In the genomic region with DNA sequence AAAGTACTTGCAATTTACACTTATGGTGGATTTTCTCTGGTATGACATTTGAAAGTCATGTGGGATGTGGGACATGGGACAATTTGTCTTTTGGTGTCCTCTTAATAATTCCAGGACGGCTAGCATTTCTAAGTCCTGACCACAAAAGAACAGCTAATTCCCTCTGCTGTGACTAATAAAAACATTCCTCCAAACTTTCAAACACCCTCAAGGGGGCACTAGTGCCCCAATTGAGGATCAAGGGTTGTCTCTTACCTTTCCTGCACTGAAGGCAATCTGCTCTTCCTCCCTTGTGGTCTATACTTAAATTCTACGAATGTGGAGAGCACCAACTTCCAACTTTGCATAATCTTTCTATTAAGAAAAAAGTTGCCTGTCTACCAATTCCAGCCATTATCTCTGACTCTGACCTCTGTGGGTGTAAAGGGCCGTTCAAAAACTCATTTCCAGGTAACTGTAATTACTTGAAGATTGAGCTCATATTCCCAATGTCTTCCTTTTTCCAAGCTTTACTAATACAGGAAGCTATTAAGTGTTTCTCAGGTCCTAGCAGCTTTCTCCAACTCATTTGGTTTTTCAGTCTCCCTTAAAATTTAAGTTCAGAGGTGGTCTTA, we compare ENCODE assay signal across 9 cellular contexts.
DNase-seq lines count a peak whose midpoint lies in the region; ATAC-seq and TF ChIP-seq lines count a peak whose summit lies in the region.
"Had no signal": no experiment of that assay in that cellular context is flagged by ENCODE, and none has a peak within 500 bp of the region (broad histone marks: within the 10 kb centered on the region; RNA-seq: fewer than 3 reads in every experiment).

No MANE protein-coding gene starts in this region.

- no peaks in the 10 kb centered on the region for H3K4me1 Mint-ChIP-seq in activated CD8-positive, alpha-beta T cell treated with anti-CD3 and anti-CD28 coated beads, Interleukin-2, amount 10 ng/mL, durations not matched to agents 7 days and 5 days (ENCODE audit: low read depth)

- no peaks in the 10 kb centered on the region for H3K79me2 ChIP-seq in ACC112 (ENCODE audit: control insufficient read depth, insufficient read depth, low read length, unreplicated experiment)

- H2AFZ ChIP-seq in ACC112 (ENCODE audit: low read length, unreplicated experiment), result peak overlapping the region; percentile 35

- H3K36me3 ChIP-seq in ACC112 (ENCODE audit: insufficient read depth, low read length), result peaks cover 7% of the 10 kb centered on the region; the same call in 1 of the 2 replicates
- H3K36me3 ChIP-seq in psoas muscle (ENCODE audit: insufficient read depth in 1 of 2, low read depth in 1 of 2), result no peaks in the 10 kb centered on the region
- H3K36me3 ChIP-seq: neutrophil had no signal

- H3K9me3 ChIP-seq in psoas muscle, result peaks cover 5% of the 10 kb centered on the region
- H3K9me3 ChIP-seq: neutrophil had no signal

- no peak overlapping the region for H3K27ac ChIP-seq in ACC112 (ENCODE audit: low read depth, low read length)
- no peak overlapping the region for H3K27ac ChIP-seq in psoas muscle
- H3K27ac ChIP-seq: neutrophil had no signal

- H3K27ac Mint-ChIP-seq in activated CD8-positive, alpha-beta T cell treated with anti-CD3 and anti-CD28 coated beads, Interleukin-2, amount 10 ng/mL, durations not matched to agents 7 days and 5 days, result peak overlapping the region; percentile 68

- H3K4me1 ChIP-seq in ACC112 (ENCODE audit: control insufficient read depth, insufficient read depth, low read length, unreplicated experiment), result peaks cover 40% of the 10 kb centered on the region
- no peaks in the 10 kb centered on the region for H3K4me1 ChIP-seq in psoas muscle

- H3K9me3 Mint-ChIP-seq in activated CD8-positive, alpha-beta T cell treated with anti-CD3 and anti-CD28 coated beads, Interleukin-2, amount 10 ng/mL, durations not matched to agents 7 days and 5 days (ENCODE audit: insufficient read depth), result no peaks in the 10 kb centered on the region

- CTCF ChIA-PET in activated CD8-positive, alpha-beta T cell treated with anti-CD3 and anti-CD28 coated beads, Interleukin-2, amount 10 ng/mL, durations not matched to agents 7 days and 5 days (lab: Charles Lee), result interaction anchor here (0.7 to 15.4 kb wide), 34 partner anchors 8 to 575 kb away, joined by 3 to 720 read pairs (median 4); partner anchors contain the start of genes DERA, EPS8 and RERG

- peaks cover 17% of the 10 kb centered on the region for H3K27me3 Mint-ChIP-seq in activated CD8-positive, alpha-beta T cell treated with anti-CD3 and anti-CD28 coated beads, Interleukin-2, amount 10 ng/mL, durations not matched to agents 7 days and 5 days (ENCODE audit: low read depth)

- H3K27me3 ChIP-seq in ACC112 (ENCODE audit: insufficient read depth, low read length), result no peaks in the 10 kb centered on the region
- peaks cover 0 to 4% (median 0%) of the 10 kb centered on the region in 3 donors for H3K27me3 ChIP-seq in psoas muscle (ENCODE audit: insufficient read depth in 3 of 3, low read length in 2 of 3)
- H3K27me3 ChIP-seq: neutrophil had no signal

- WGBS in psoas muscle, 3 donors, result 30 to 40% (median 39%) methylated on average over 3 of the region's 3 CpGs

- DNase-seq in NCI-H524 (lab: John Stamatoyannopoulos, UW) (peak; percentile 56 to 81), fibroblast of pulmonary artery (ENCODE audit: low read depth) (peak; percentile 83), psoas muscle (no peak), NCI-H128 (lab: John Stamatoyannopoulos, UW; ENCODE audit: unreplicated experiment) (no peak)
- peak; percentile 61 for DNase-seq in activated CD8-positive, alpha-beta T cell treated with anti-CD3 and anti-CD28 coated beads, Interleukin-2, amount 10 ng/mL, durations not matched to agents 7 days and 5 days

- intact Hi-C loops in psoas muscle (cut with DNase I), result loop anchor here in 1 of 2 donors (5.0 kb wide), 1 partner anchor 50 kb away; no protein-coding TSS in a partner anchor

- POLR2A ChIA-PET in activated CD8-positive, alpha-beta T cell treated with anti-CD3 and anti-CD28 coated beads, Interleukin-2, amount 10 ng/mL, durations not matched to agents 7 days and 5 days (lab: Charles Lee), result interaction anchor here (0.6 to 2.1 kb wide), 3 partner anchors 30 to 52 kb away, joined by 3 to 9 read pairs (median 7); no protein-coding TSS in a partner anchor

- no peaks in the 10 kb centered on the region for H3K36me3 Mint-ChIP-seq in activated CD8-positive, alpha-beta T cell treated with anti-CD3 and anti-CD28 coated beads, Interleukin-2, amount 10 ng/mL, durations not matched to agents 7 days and 5 days (ENCODE audit: low read depth)

- H3K4me3 ChIP-seq in ACC112 (ENCODE audit: low read depth, low read length), result no peak overlapping the region
- no peak overlapping the region for H3K4me3 ChIP-seq in fibroblast of pulmonary artery (replicated peaks; ENCODE audit: low read depth, low read length)
- H3K4me3 ChIP-seq in psoas muscle, result no peak overlapping the region

- peak; percentile 70 for TF ChIP-seq CTCF in fibroblast of pulmonary artery (IDR thresholded peaks at IDR 0.05; ENCODE audit: low read length, missing control alignments)
- peak; percentile 31 for TF ChIP-seq CTCF in psoas muscle (IDR thresholded peaks at IDR 0.05)

- peak; percentile 67 for ATAC-seq in GM18498 (IDR thresholded peaks at IDR 0.05; ENCODE audit: unreplicated experiment)
- ATAC-seq in HG02884 (IDR thresholded peaks at IDR 0.05; ENCODE audit: unreplicated experiment), result peak; percentile 67
- peak; percentile 59 for ATAC-seq in activated CD8-positive, alpha-beta T cell treated with anti-CD3 and anti-CD28 coated beads, Interleukin-2, amount 10 ng/mL, durations not matched to agents 7 days and 5 days
- peak; percentile 43 to 85 (median 68) for ATAC-seq in psoas muscle

- H3K4me3 Mint-ChIP-seq in activated CD8-positive, alpha-beta T cell treated with anti-CD3 and anti-CD28 coated beads, Interleukin-2, amount 10 ng/mL, durations not matched to agents 7 days and 5 days, result no peak overlapping the region

Comparison
In these comparisons a context has a peak if more than half of its experiments do, and no peak if none do; other contexts are left out.
1. DNase-seq: peak in NCI-H524 (2 of 2), activated CD8-positive, alpha-beta T cell treated with anti-CD3 and anti-CD28 coated beads, Interleukin-2, amount 10 ng/mL, durations not matched to agents 7 days and 5 days (single experiment) and fibroblast of pulmonary artery (single experiment); none in psoas muscle (0 of 2) and NCI-H128 (single experiment).
2. Peak in every context shown above with its lines, with median percentiles within 50 percentile points of each other: ATAC-seq.